In the genomic region with DNA sequence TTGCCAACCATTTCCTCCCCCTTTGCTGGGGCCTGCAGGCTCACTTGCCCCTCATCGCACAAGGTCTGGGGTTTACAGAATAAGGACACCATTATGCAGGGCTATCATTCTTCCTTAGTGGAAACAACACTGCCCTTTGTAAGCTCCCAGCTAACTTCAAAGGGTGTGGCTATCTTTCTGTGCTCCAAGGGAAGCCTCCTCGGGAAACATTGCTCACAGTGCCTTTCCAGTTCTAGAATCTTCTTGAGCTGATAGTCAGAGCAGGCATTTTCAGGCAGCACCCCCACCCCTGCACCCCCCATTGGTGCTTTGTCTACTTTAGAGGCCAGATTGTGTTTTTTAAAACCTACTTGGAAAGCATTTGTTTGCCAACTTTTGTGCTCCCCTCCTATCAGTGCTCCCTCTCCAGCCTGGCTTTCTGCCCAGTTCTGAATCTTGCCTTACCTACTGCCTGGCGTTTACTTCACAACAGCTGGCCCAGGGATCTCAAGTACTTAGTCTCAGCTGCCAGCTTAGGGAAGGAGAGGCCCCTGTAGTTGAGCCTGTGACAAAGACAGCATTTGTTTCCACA, we compare ENCODE assay signal across 9 cellular contexts. TPM values are rescaled to one million over a fixed set of nuclear protein-coding genes. Genes with fewer than 3 reads are reported as not detected.
DNase-seq lines count a peak whose midpoint lies in the region; ATAC-seq and TF ChIP-seq lines count a peak whose summit lies in the region.
"Had no signal": no experiment of that assay in that cellular context is flagged by ENCODE, and none has a peak within 500 bp of the region (broad histone marks: within the 10 kb centered on the region; RNA-seq: fewer than 3 reads in every experiment).

No MANE protein-coding gene starts in this region.

- H3K27ac ChIP-seq in right atrium auricular region = no peak overlapping the region
- no peak overlapping the region for H3K27ac ChIP-seq in aorta (ENCODE audit: low read depth in 1 of 2, low read length in 2 of 2)
- H3K27ac ChIP-seq in trophoblast cell (ENCODE audit: low read depth, low read length) = no peak overlapping the region
- H3K27ac ChIP-seq in Peyer's patch = no peak overlapping the region
- H3K27ac ChIP-seq: BLaER1 had no signal

- H3K79me2 ChIP-seq in trophoblast cell (ENCODE audit: control insufficient read depth, insufficient read depth, low read length, poor library complexity) = no peaks in the 10 kb centered on the region

- intact Hi-C loops in Right ventricle myocardium superior (cut with DNase I) (no loop called here), aorta (cut with DNase I) (no loop called here)

- H3K18ac ChIP-seq in trophoblast cell (ENCODE audit: low read length) = no peak overlapping the region

- H4K8ac ChIP-seq in trophoblast cell (ENCODE audit: low read depth, low read length) = no peak overlapping the region

- no peak overlapping the region for H3K9ac ChIP-seq in trophoblast cell (ENCODE audit: low read length)
- H3K9ac ChIP-seq: BLaER1 had no signal

- H4K12ac ChIP-seq in trophoblast cell (ENCODE audit: low read depth, low read length) = no peak overlapping the region

- no peak for TF ChIP-seq CTCF in right atrium auricular region (IDR thresholded peaks at IDR 0.05)
- TF ChIP-seq CTCF in fibroblast of villous mesenchyme (IDR thresholded peaks at IDR 0.05; ENCODE audit: insufficient read depth, low read depth, low read length) = no peak
- no peak for TF ChIP-seq CTCF in Peyer's patch (IDR thresholded peaks at IDR 0.05)

- peak; percentile 75 for ATAC-seq in Right ventricle myocardium superior (ENCODE audit: poor library complexity)
- ATAC-seq in aorta (ENCODE audit: low FRiP score) = peak; percentile 52

- no peak overlapping the region for H2AK5ac ChIP-seq in trophoblast cell (ENCODE audit: low read length)

- no peak overlapping the region for H3K4ac ChIP-seq in trophoblast cell (ENCODE audit: low read depth, low read length)

- no peak overlapping the region for H2AFZ ChIP-seq in trophoblast cell (ENCODE audit: insufficient read depth, low read length, poor library complexity)

- TF ChIP-seq POLR2A in Peyer's patch (IDR thresholded peaks at IDR 0.05) = no peak

- H3K4me1 ChIP-seq in right atrium auricular region (no peaks in the 10 kb centered on the region), aorta (ENCODE audit: control insufficient read depth in 1 of 2, insufficient read depth in 2 of 2, low read length in 2 of 2) (no peaks in the 10 kb centered on the region), trophoblast cell (ENCODE audit: control insufficient read depth in 1 of 2, insufficient read depth in 2 of 2, low read length in 2 of 2) (peaks cover 2% of the 10 kb centered on the region in 2 experiments), Peyer's patch (no peaks in the 10 kb centered on the region)

- no peak overlapping the region for H2BK12ac ChIP-seq in trophoblast cell (ENCODE audit: low read length)

- DNase-seq in Right ventricle myocardium superior (no peak), right atrium auricular region (ENCODE audit: low spot score) (no peak), OCI-M1 (lab: John Stamatoyannopoulos, UW) (peak; percentile 32), fibroblast of villous mesenchyme (ENCODE audit: low read depth) (peak; percentile 43), aorta (no peak), trophoblast cell (no peak), Peyer's patch (no peak), NCI-H1930 (lab: John Stamatoyannopoulos, UW) (no peak)

- no peak overlapping the region for H2BK120ac ChIP-seq in trophoblast cell (ENCODE audit: insufficient read depth, low read length, poor library complexity)

- H3K23ac ChIP-seq in trophoblast cell (ENCODE audit: low read length) = no peak overlapping the region

- H3K27me3 ChIP-seq in right atrium auricular region (no peaks in the 10 kb centered on the region), aorta (ENCODE audit: control insufficient read depth in 1 of 2, insufficient read depth in 2 of 2, low read length in 1 of 2) (no peaks in the 10 kb centered on the region), trophoblast cell (ENCODE audit: insufficient read depth, low read length) (no peaks in the 10 kb centered on the region), Peyer's patch (no peaks in the 10 kb centered on the region)

- no peaks in the 10 kb centered on the region for H3K9me3 ChIP-seq in right atrium auricular region
- H3K9me3 ChIP-seq in aorta (ENCODE audit: control insufficient read depth, low read length) = no peaks in the 10 kb centered on the region
- H3K9me3 ChIP-seq in trophoblast cell (ENCODE audit: insufficient read depth, low read depth, low read length) = no peaks in the 10 kb centered on the region
- H3K9me3 ChIP-seq in Peyer's patch = no peaks in the 10 kb centered on the region

- no peaks in the 10 kb centered on the region for H3K79me1 ChIP-seq in trophoblast cell (ENCODE audit: low read length)

- H3K14ac ChIP-seq in trophoblast cell (ENCODE audit: low read length) = no peak overlapping the region

- no peak overlapping the region for H2BK5ac ChIP-seq in trophoblast cell (ENCODE audit: low read depth, low read length, poor library complexity)

- no peaks in the 10 kb centered on the region for H3K36me3 ChIP-seq in right atrium auricular region
- H3K36me3 ChIP-seq in aorta (ENCODE audit: control insufficient read depth in 1 of 2, insufficient read depth in 2 of 2, low read length in 1 of 2) = no peaks in the 10 kb centered on the region
- H3K36me3 ChIP-seq in trophoblast cell (ENCODE audit: control insufficient read depth in 1 of 2, insufficient read depth in 2 of 2, low read length in 2 of 2) = no peaks in the 10 kb centered on the region
- H3K36me3 ChIP-seq in Peyer's patch = no peaks in the 10 kb centered on the region
- H3K36me3 ChIP-seq: BLaER1 had no signal

- H3K4me2 ChIP-seq in trophoblast cell (ENCODE audit: low read length) = no peak overlapping the region
- H3K4me2 ChIP-seq: BLaER1 had no signal

- H3K4me3 ChIP-seq in right atrium auricular region = no peak overlapping the region
- H3K4me3 ChIP-seq in fibroblast of villous mesenchyme (ENCODE audit: low read depth, low read length) = no peak overlapping the region
- H3K4me3 ChIP-seq in aorta (ENCODE audit: low read length in 2 of 2) = no peak overlapping the region
- H3K4me3 ChIP-seq in trophoblast cell (ENCODE audit: low read depth, low read length) = no peak overlapping the region
- H3K4me3 ChIP-seq in Peyer's patch = no peak overlapping the region
- H3K4me3 ChIP-seq: BLaER1 had no signal

- WGBS in aorta, 2 donors = 33 to 44% methylated on average over 3 of the region's 3 CpGs
- WGBS in trophoblast cell (ENCODE audit: extremely low coverage, insufficient coverage, insufficient read length) = no CpG with 5 or more reads among the region's 3 CpGs

- H4K91ac ChIP-seq in trophoblast cell (ENCODE audit: low read depth, low read length) = no peak overlapping the region

RNA-seq across cellular contexts. Expression of gene PLAC1, which starts 53.5 kb away (rescaled TPM):
- total RNA-seq in Right ventricle myocardium superior (not detected), right atrium auricular region (not detected), fibroblast of villous mesenchyme (0.32 and 0.43 TPM in 2 replicates), aorta (not detected), Peyer's patch (not detected)
- under 1 TPM in 1 of 2 donors, not detected in 1; 0.10 TPM for polyA plus RNA-seq in aorta
- 0.37 and 0.41 TPM in 2 replicates for polyA plus RNA-seq in trophoblast cell (2013)

Comparison
In these comparisons a context has a peak if more than half of its experiments do, and no peak if none do; other contexts are left out.
1. DNase-seq: peak in OCI-M1 (single experiment) and fibroblast of villous mesenchyme (single experiment); none in Right ventricle myocardium superior (single experiment), right atrium auricular region (single experiment), aorta (0 of 2), trophoblast cell (0 of 2), Peyer's patch (0 of 3) and NCI-H1930 (0 of 2).